10 cellular contexts compared by ENCODE assay signal in the genomic region with DNA sequence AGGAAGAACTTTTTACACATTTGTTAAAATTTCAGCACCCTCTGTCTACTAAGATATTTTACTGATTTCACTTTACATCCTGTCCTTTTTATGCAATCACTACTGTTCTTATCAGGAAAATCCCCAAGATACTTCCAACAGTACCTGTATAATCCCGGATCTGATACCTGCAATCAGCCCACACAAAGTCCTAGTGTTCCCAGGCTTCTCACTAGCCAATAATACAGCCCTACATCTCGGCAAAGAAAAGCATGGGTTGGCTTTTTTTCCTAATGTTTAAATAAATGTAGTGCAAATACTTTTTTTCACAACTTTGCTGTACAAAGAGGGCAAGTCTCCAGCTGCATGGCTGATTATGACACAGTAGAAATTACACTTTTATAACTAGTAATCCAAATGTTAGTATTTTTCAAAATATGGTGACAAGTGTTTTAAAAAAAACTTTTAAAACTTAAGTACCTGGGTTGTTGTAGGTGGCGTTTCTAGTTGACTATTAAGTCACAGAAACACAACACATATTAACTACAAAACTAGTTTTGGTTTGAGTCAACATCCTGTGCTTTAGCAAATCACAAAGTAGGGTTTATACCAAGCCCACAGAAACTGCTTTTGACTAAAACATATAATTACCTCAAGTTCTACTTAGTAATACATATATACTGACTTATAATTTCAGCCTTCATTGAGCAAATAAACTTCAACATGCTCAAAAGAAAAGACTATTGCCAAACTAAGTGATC. TPM values are rescaled to one million over a fixed set of nuclear protein-coding genes. Genes with fewer than 3 reads are reported as not detected.
DNase-seq lines count a peak whose midpoint lies in the region; ATAC-seq, FAIRE-seq and TF ChIP-seq lines count a peak whose summit lies in the region.
"Had no signal": no experiment of that assay in that cellular context is flagged by ENCODE, and none has a peak within 500 bp of the region (broad histone marks: within the 10 kb centered on the region; RNA-seq: fewer than 3 reads in every experiment).

No MANE protein-coding gene starts in this region.

- no peaks in the 10 kb centered on the region for H3K27me3 Mint-ChIP-seq in activated CD8-positive, alpha-beta T cell treated with anti-CD3 and anti-CD28 coated beads for 36 hours

- FAIRE-seq in G401.6 (lab: Jason Lieb, UNC) = peak; percentile 3
- peak; percentile 85 for FAIRE-seq in GM19239 (lab: Jason Lieb, UNC)

- CTCF ChIA-PET in activated CD8-positive, alpha-beta T cell treated with anti-CD3 and anti-CD28 coated beads for 36 hours (lab: Charles Lee) = interaction anchor here (0.7 to 2.1 kb wide), 2 partner anchors 12 to 19 kb away, joined by 3 to 10 read pairs; a partner anchor contains a TSS

- intact Hi-C loops in activated CD8-positive, alpha-beta T cell treated with anti-CD3 and anti-CD28 coated beads for 36 hours (cut with micrococcal nuclease) = loop anchor here (1.0 kb wide), 1 partner anchor 34 kb away; no protein-coding TSS in a partner anchor

- no peaks in the 10 kb centered on the region for H3K27me3 ChIP-seq in foreskin keratinocyte

- H3K36me3 Mint-ChIP-seq in activated CD8-positive, alpha-beta T cell treated with anti-CD3 and anti-CD28 coated beads for 36 hours (ENCODE audit: low read depth) = peaks cover 55% of the 10 kb centered on the region

- H3K27ac Mint-ChIP-seq in activated CD8-positive, alpha-beta T cell treated with anti-CD3 and anti-CD28 coated beads for 36 hours = peak overlapping the region; percentile 84

- no peak for TF ChIP-seq CTCF in activated CD8-positive, alpha-beta T cell treated with anti-CD3 and anti-CD28 coated beads for 36 hours (IDR thresholded peaks at IDR 0.05)
- TF ChIP-seq CTCF in foreskin keratinocyte (conservative IDR thresholded peaks at IDR 0.05) = no peak

- no peaks in the 10 kb centered on the region for H3K9me3 Mint-ChIP-seq in activated CD8-positive, alpha-beta T cell treated with anti-CD3 and anti-CD28 coated beads for 36 hours
- H3K9me3 Mint-ChIP-seq: nephron had no signal

- no peak overlapping the region for H3K27ac ChIP-seq in foreskin keratinocyte

- H3K4me1 ChIP-seq in foreskin keratinocyte = no peaks in the 10 kb centered on the region

- peaks cover 44% of the 10 kb centered on the region for H3K4me1 Mint-ChIP-seq in activated CD8-positive, alpha-beta T cell treated with anti-CD3 and anti-CD28 coated beads for 36 hours (ENCODE audit: low read depth)

- ATAC-seq in HG02943 (IDR thresholded peaks at IDR 0.05; ENCODE audit: low read depth, unreplicated experiment) = peak; percentile 58
- ATAC-seq in activated CD8-positive, alpha-beta T cell treated with anti-CD3 and anti-CD28 coated beads for 36 hours = peak; percentile 88
- no peak for ATAC-seq in foreskin keratinocyte

- DNase-seq in GM19239 (ENCODE audit: insufficient read length, low spot score) (peak; percentile 50), dedifferentiated amniotic fluid mesenchymal stem cell (ENCODE audit: extremely low spot score) (no peak), foreskin keratinocyte (no peak), D341Med (ENCODE audit: low spot score) (no peak)
- DNase-seq in activated CD8-positive, alpha-beta T cell treated with anti-CD3 and anti-CD28 coated beads for 36 hours = no peak
- no peak for DNase-seq in stimulated activated CD4-positive, alpha-beta T cell treated with anti-CD3 and anti-CD28 coated beads, Interleukin-4, amount 100 ng/mL, for 1 hour
- DNase-seq: COR-L47 had no signal

- POLR2A ChIA-PET in activated CD8-positive, alpha-beta T cell treated with anti-CD3 and anti-CD28 coated beads for 36 hours (lab: Charles Lee) = interaction anchor here (2.5 kb wide), 1 partner anchor 19 kb away, joined by 15 read pairs; a partner anchor contains a TSS

- no peak overlapping the region for H3K4me3 Mint-ChIP-seq in activated CD8-positive, alpha-beta T cell treated with anti-CD3 and anti-CD28 coated beads for 36 hours
- H3K4me3 Mint-ChIP-seq: nephron had no signal

RNA-seq across cellular contexts. Expression of a gene that starts 19.5 kb away (rescaled TPM):
- total RNA-seq in activated CD8-positive, alpha-beta T cell treated with anti-CD3 and anti-CD28 coated beads for 36 hours = 10 to 100 TPM; 56.7 to 59.7 TPM
- 55.9 and 59.7 TPM in 2 replicates for total RNA-seq in foreskin keratinocyte
- polyA plus RNA-seq in foreskin keratinocyte = 30.5 and 35.4 TPM in 2 replicates

RNA-seq across cellular contexts. Expression of a gene that starts 36.3 kb away (rescaled TPM):
- 10 to 100 TPM; 48.7 to 53.2 TPM for total RNA-seq in activated CD8-positive, alpha-beta T cell treated with anti-CD3 and anti-CD28 coated beads for 36 hours
- 53.6 and 55.9 TPM in 2 replicates for total RNA-seq in foreskin keratinocyte
- polyA plus RNA-seq in foreskin keratinocyte = 33.0 and 37.9 TPM in 2 replicates
